In genomic region chr5:15785636-15786035, GRCh38 we compare ENCODE assay signal across 14 cellular contexts.
DNase-seq lines count a peak whose midpoint lies in the region; ATAC-seq, FAIRE-seq and TF ChIP-seq lines count a peak whose summit lies in the region.
"Had no signal": no experiment of that assay in that cellular context is flagged by ENCODE, and none has a peak within 500 bp of the region (broad histone marks: within the 10 kb centered on the region; RNA-seq: fewer than 3 reads in every experiment).

No MANE protein-coding gene starts in this region.

- H3K27ac Mint-ChIP-seq in brain, result peak overlapping the region in 4 of 5 experiments; percentile 78 to 89 (median 84)
- H3K27ac Mint-ChIP-seq in glutamatergic neuron (ENCODE audit: unreplicated experiment), result peak overlapping the region; percentile 65
- H3K27ac Mint-ChIP-seq in osteocyte (ENCODE audit: unreplicated experiment), result no peak overlapping the region

- H3K9me3 Mint-ChIP-seq in brain (peaks cover 0 to 10% (median 4%) of the 10 kb centered on the region in 5 experiments), glutamatergic neuron (ENCODE audit: unreplicated experiment) (peaks cover 1% of the 10 kb centered on the region), osteocyte (ENCODE audit: unreplicated experiment) (no peaks in the 10 kb centered on the region)

- ATAC-seq in HG03139 (IDR thresholded peaks at IDR 0.05; ENCODE audit: unreplicated experiment), result no peak

- no peaks in the 10 kb centered on the region for H3K27me3 Mint-ChIP-seq in brain
- peaks cover 2% of the 10 kb centered on the region for H3K27me3 Mint-ChIP-seq in glutamatergic neuron (ENCODE audit: unreplicated experiment)
- H3K27me3 Mint-ChIP-seq in osteocyte (ENCODE audit: unreplicated experiment), result no peaks in the 10 kb centered on the region

- no peak for TF ChIP-seq CTCF in brain (conservative IDR thresholded peaks at IDR 0.05)
- TF ChIP-seq CTCF in glutamatergic neuron (IDR thresholded peaks at IDR 0.05; ENCODE audit: partially characterized antibody, unreplicated experiment), result no peak
- no peak for TF ChIP-seq CTCF in osteocyte (IDR thresholded peaks at IDR 0.05)

- DNase-seq in NCI-H524 treated with DMSO at 0.1 percent for 48 hours (lab: John Stamatoyannopoulos, UW) (peak; percentile 61), glutamatergic neuron (no peak), putamen (ENCODE audit: low spot score) (peak; percentile 66), osteocyte (ENCODE audit: extremely low spot score, unreplicated experiment) (no peak), urothelium cell line (ENCODE audit: low spot score) (no peak), germinal center (ENCODE audit: low spot score) (no peak)
- DNase-seq: GF-D8, MG63, NCI-H1092 treated with DMSO at 0.1 percent for 48 hours, NCI-H2107, NCI-H226 had no signal

- H3K4me1 Mint-ChIP-seq in brain (peaks cover 9% of the 10 kb centered on the region), glutamatergic neuron (ENCODE audit: low read depth, unreplicated experiment) (peaks cover 25% of the 10 kb centered on the region), osteocyte (ENCODE audit: unreplicated experiment) (peaks cover 24% of the 10 kb centered on the region)

- FAIRE-seq in urothelium cell line (lab: Jason Lieb, UNC), result no peak
- FAIRE-seq: GM12891 had no signal

- H3K4me3 Mint-ChIP-seq in brain, result peak overlapping the region in 3 of 5 experiments; percentile 39 to 77 (median 48)
- H3K4me3 Mint-ChIP-seq in glutamatergic neuron (ENCODE audit: unreplicated experiment), result no peak overlapping the region
- no peak overlapping the region for H3K4me3 Mint-ChIP-seq in osteocyte (ENCODE audit: unreplicated experiment)

- H3K36me3 Mint-ChIP-seq in brain, result peaks cover 7% of the 10 kb centered on the region
- peaks cover 4% of the 10 kb centered on the region for H3K36me3 Mint-ChIP-seq in glutamatergic neuron (ENCODE audit: unreplicated experiment)
- peaks cover 2% of the 10 kb centered on the region for H3K36me3 Mint-ChIP-seq in osteocyte (ENCODE audit: unreplicated experiment)

Comparison
In these comparisons a context has a peak if more than half of its experiments do, and no peak if none do; other contexts are left out.
1. DNase-seq: peak in NCI-H524 treated with DMSO at 0.1 percent for 48 hours (single experiment) and putamen (single experiment); none in glutamatergic neuron (single experiment), osteocyte (single experiment), urothelium cell line (single experiment) and germinal center (single experiment).
2. H3K4me3 Mint-ChIP-seq: peak in brain (3 of 5); none in glutamatergic neuron (single experiment) and osteocyte (single experiment).